In the genomic region with DNA sequence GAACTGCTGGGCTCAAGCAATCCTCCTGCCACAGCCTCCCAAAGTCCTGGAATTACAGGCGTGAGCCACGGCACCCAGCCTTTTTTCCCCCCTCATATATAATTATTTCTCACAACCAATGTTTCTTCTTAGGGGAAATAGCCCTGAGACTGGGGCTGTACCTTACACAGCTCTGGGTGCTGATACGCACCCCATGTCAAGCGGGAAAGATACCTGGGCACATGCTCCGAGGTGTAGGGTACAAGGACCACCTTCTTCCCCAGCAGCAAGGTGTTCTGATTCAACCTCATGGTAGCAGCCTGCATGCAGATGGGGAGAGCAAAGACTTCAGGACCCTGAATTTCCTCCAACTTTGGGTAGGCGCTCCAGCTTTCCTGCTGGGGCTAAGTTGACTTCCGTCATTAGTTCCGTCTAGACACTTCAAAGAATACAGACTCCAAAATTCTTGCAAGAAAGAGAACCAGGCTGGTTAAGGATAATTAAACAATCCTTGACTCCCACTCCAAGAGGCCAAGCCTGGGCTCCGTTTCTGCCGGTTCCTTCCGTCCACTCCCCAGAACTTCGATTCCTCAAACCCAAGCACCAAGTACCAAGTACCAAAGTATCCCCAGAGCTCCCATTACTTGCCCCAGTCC, we compare ENCODE assay signal across 8 cellular contexts. TPM values are rescaled to one million over a fixed set of nuclear protein-coding genes. Genes with fewer than 3 reads are reported as not detected.
A peak's percentile ranks its signal among the peaks of the same experiment; 100 is the strongest.
DNase-seq lines count a peak whose midpoint lies in the region; ATAC-seq and TF ChIP-seq lines count a peak whose summit lies in the region.

No MANE protein-coding gene starts in this region.

- ATAC-seq in gastrocnemius medialis: no peak
- no peak for ATAC-seq in esophagus mucosa

- H3K36me3 ChIP-seq in SU-DHL-6 (ENCODE audit: low read length) (no peaks in the 10 kb centered on the region), gastrocnemius medialis (peaks cover 0 to 31% of the 10 kb centered on the region in 2 donors)

- peak overlapping the region; percentile 82 for H3K4me2 ChIP-seq in SU-DHL-6 (ENCODE audit: low read depth, low read length, poor library complexity, severe bottlenecking)

- in situ Hi-C loops in gastrocnemius medialis (cut with MboI; ENCODE audit: low sequenced_read_pairs in 4 of 4): no loop called here

- TF ChIP-seq CTCF in GM12875 (IDR thresholded peaks at IDR 0.05; ENCODE audit: borderline replicate concordance, insufficient read depth, low read depth, low read length) (no peak), SU-DHL-6 (IDR thresholded peaks at IDR 0.05; ENCODE audit: insufficient read depth, low read length, poor library complexity, severe bottlenecking) (no peak), fibroblast of villous mesenchyme (IDR thresholded peaks at IDR 0.05; ENCODE audit: insufficient read depth, low read depth, low read length) (no peak), gastrocnemius medialis (IDR thresholded peaks at IDR 0.05 in 4 of 5, conservative IDR thresholded peaks at IDR 0.05 in 1 of 5) (no peak)

- H3K27me3 ChIP-seq in SU-DHL-6 (ENCODE audit: low read length) (no peaks in the 10 kb centered on the region), gastrocnemius medialis (no peaks in the 10 kb centered on the region)

- H3K27ac ChIP-seq in SU-DHL-6 (ENCODE audit: low read depth, low read length) (peak overlapping the region; percentile 56), gastrocnemius medialis (peak overlapping the region; percentile 84 to 91 (median 87))

- peaks cover 20% of the 10 kb centered on the region for H3K79me2 ChIP-seq in SU-DHL-6 (ENCODE audit: insufficient read depth, low read length)

- H3K4me1 ChIP-seq in gastrocnemius medialis: peaks cover 17 to 23% of the 10 kb centered on the region in 2 donors

- peak overlapping the region; percentile 72 for H3K9ac ChIP-seq in SU-DHL-6 (ENCODE audit: low read length)

- no peak for TF ChIP-seq POLR2A in gastrocnemius medialis (IDR thresholded peaks at IDR 0.05)

- H3K9me2 ChIP-seq in SU-DHL-6 (replicated peaks; ENCODE audit: insufficient read depth, low read length): no peaks in the 10 kb centered on the region

- intact Hi-C loops in gastrocnemius medialis (cut with DNase I; ENCODE audit: low total_unique reads): loop anchor here (1.0 to 10.0 kb wide), 4 partner anchors 27 to 561 kb away; partner anchors contain the start of genes NHERF1 and TTYH2

- H3K4me3 ChIP-seq in GM12875 (ENCODE audit: low read depth, low read length) (peak overlapping the region; percentile 62), SU-DHL-6 (ENCODE audit: insufficient read depth, low read length, poor library complexity, severe bottlenecking) (peak overlapping the region; percentile 83), fibroblast of villous mesenchyme (ENCODE audit: low read depth, low read length) (peak overlapping the region; percentile 71), gastrocnemius medialis (peak overlapping the region; percentile 75 to 99 (median 93))

- H2AFZ ChIP-seq in SU-DHL-6 (ENCODE audit: low read depth, low read length, severe bottlenecking): peak overlapping the region; percentile 4

- peaks cover 8% of the 10 kb centered on the region; the same call in 1 of the 2 replicates for H3F3A ChIP-seq in SU-DHL-6 (ENCODE audit: insufficient read depth)

- H3K9me3 ChIP-seq in SU-DHL-6 (ENCODE audit: insufficient read depth, low read length) (no peaks in the 10 kb centered on the region), gastrocnemius medialis (no peaks in the 10 kb centered on the region)

- DNase-seq in fibroblast of villous mesenchyme (ENCODE audit: low read depth): no peak
- no peak for DNase-seq in gastrocnemius medialis
- DNase-seq in GOT3 (lab: John Stamatoyannopoulos, UW): no peak
- no peak for DNase-seq in medulla oblongata (ENCODE audit: extremely low spot score)
- DNase-seq in GDM1 (lab: John Stamatoyannopoulos, UW): no peak

- H4K20me1 ChIP-seq in SU-DHL-6 (ENCODE audit: low read depth, low read length): no peaks in the 10 kb centered on the region

RNA-seq across cellular contexts. Expression of gene NAT9, which starts 0.6 kb away (rescaled TPM):
- total RNA-seq in fibroblast of villous mesenchyme (32.0 and 34.8 TPM in 2 replicates), gastrocnemius medialis (10 to 100 TPM in 3 of 4 donors, 1 to 10 TPM in 1; 7.7 to 27.4 (median 14.5) TPM), esophagus mucosa (14.6 TPM)

RNA-seq across cellular contexts. Expression of gene NHERF1, which starts 27.1 kb away (rescaled TPM):
- total RNA-seq in fibroblast of villous mesenchyme (18.0 and 20.7 TPM in 2 replicates), gastrocnemius medialis (1 to 10 TPM; 3.8 to 5.6 (median 5.5) TPM), esophagus mucosa (297 TPM)

RNA-seq across cellular contexts. Expression of gene RAB37, which starts 38.5 kb away (rescaled TPM):
- total RNA-seq in fibroblast of villous mesenchyme (0.32 TPM in 1 of 2 replicates, not detected in the other), gastrocnemius medialis (1 to 10 TPM in 1 of 4 donors, under 1 TPM in 3; 0.24 to 3.7 (median 0.43) TPM), esophagus mucosa (0.96 TPM)

Comparison
In these comparisons a context has a peak if more than half of its experiments do, and no peak if none do; other contexts are left out.
1. RNA of gene NHERF1, which starts 27.1 kb away (total RNA-seq): 297 TPM in esophagus mucosa (single experiment); 18.0 to 20.7 TPM in fibroblast of villous mesenchyme and 3.8 to 5.6 TPM in gastrocnemius medialis; every median in the first group is over 10 times any median in the second.
2. Peak in every context shown above with its lines, with median percentiles within 50 percentile points of each other: H3K4me3 ChIP-seq.